20 cellular contexts compared by ENCODE assay signal in genomic region chrX:50913520-50913919, GRCh38. TPM values are rescaled to one million over a fixed set of nuclear protein-coding genes. Genes with fewer than 3 reads are reported as not detected.
"Had no signal": no experiment of that assay in that cellular context is flagged by ENCODE, and none has a peak within 500 bp of the region (broad histone marks: within the 10 kb centered on the region; RNA-seq: fewer than 3 reads in every experiment).

No MANE protein-coding gene starts in this region.

- H2AFZ ChIP-seq: parathyroid adenoma had no signal

- DNase-seq: activated CD4-positive, alpha-beta T cell treated with anti-CD3 and anti-CD28 coated beads for 48 hours; activated CD4-positive, CD25-positive, alpha-beta regulatory T cell; activated CD8-positive, alpha-beta T cell treated with anti-CD3 and anti-CD28 coated beads for 36 hours; activated naive CD4-positive, alpha-beta T cell; activated T-cell treated with anti-CD3 and anti-CD28 coated beads, Interleukin-2, amount 50 U/mL, for 1 hour; aorta; dorsolateral prefrontal cortex; endodermal cell; gastrocnemius medialis; left cardiac atrium; lower lobe of right lung; stimulated activated naive CD8-positive, alpha-beta T cell treated with anti-CD3 and anti-CD28 coated beads, Interleukin-15, Interleukin-2, amounts not matched to agents 100 U/mL and 50 U/mL, for 24 hours; substantia nigra; T-helper 9 cell; tibial artery had no signal

- H3K79me2 ChIP-seq: parathyroid adenoma had no signal

- ATAC-seq: activated CD8-positive, alpha-beta T cell treated with anti-CD3 and anti-CD28 coated beads for 36 hours; activated T-helper 17 cell treated with anti-CD3 and anti-CD28 coated beads, Interleukin-2, amount 50 U/mL, for 72 hours; gastrocnemius medialis; lower lobe of right lung; stimulated activated naive CD8-positive, alpha-beta T cell treated with anti-CD3 and anti-CD28 coated beads, Interleukin-15, Interleukin-2, amounts not matched to agents 100 U/mL and 50 U/mL, for 24 hours had no signal

- H3K36me3 Mint-ChIP-seq: mesothelial cell of epicardium had no signal

- H3K4me3 ChIP-seq: dorsolateral prefrontal cortex, gastrocnemius medialis, lower lobe of right lung, tibial artery had no signal

- H3K4me3 Mint-ChIP-seq: activated CD8-positive, alpha-beta T cell treated with anti-CD3 and anti-CD28 coated beads for 36 hours; activated T-helper 17 cell treated with anti-CD3 and anti-CD28 coated beads, Interleukin-2, amount 50 U/mL, for 72 hours; endodermal cell; mesothelial cell of epicardium; nephron had no signal

- H3K27ac Mint-ChIP-seq: activated CD8-positive, alpha-beta T cell treated with anti-CD3 and anti-CD28 coated beads for 36 hours; activated T-helper 17 cell treated with anti-CD3 and anti-CD28 coated beads, Interleukin-2, amount 50 U/mL, for 72 hours; endodermal cell; mesothelial cell of epicardium; nephron had no signal

- H3K4me1 Mint-ChIP-seq: activated T-helper 17 cell treated with anti-CD3 and anti-CD28 coated beads, Interleukin-2, amount 50 U/mL, for 72 hours; endodermal cell; mesothelial cell of epicardium; nephron had no signal

- H3K36me3 ChIP-seq: gastrocnemius medialis, lower lobe of right lung, tibial artery had no signal

- H3K4me1 ChIP-seq: gastrocnemius medialis, lower lobe of right lung, parathyroid adenoma, tibial artery had no signal

- H3K9me3 Mint-ChIP-seq: activated CD8-positive, alpha-beta T cell treated with anti-CD3 and anti-CD28 coated beads for 36 hours; activated T-helper 17 cell treated with anti-CD3 and anti-CD28 coated beads, Interleukin-2, amount 50 U/mL, for 72 hours had no signal

- H3K9me3 ChIP-seq: gastrocnemius medialis, lower lobe of right lung, tibial artery had no signal

- H3K27ac ChIP-seq: dorsolateral prefrontal cortex, gastrocnemius medialis, lower lobe of right lung, parathyroid adenoma, tibial artery had no signal

- H3K27me3 Mint-ChIP-seq: activated CD8-positive, alpha-beta T cell treated with anti-CD3 and anti-CD28 coated beads for 36 hours; activated T-helper 17 cell treated with anti-CD3 and anti-CD28 coated beads, Interleukin-2, amount 50 U/mL, for 72 hours had no signal

RNA-seq across cellular contexts. Expression of gene BMP15, which starts 3.0 kb away (rescaled TPM):
- total RNA-seq: activated CD8-positive, alpha-beta T cell treated with anti-CD3 and anti-CD28 coated beads for 36 hours; activated T-helper 17 cell treated with anti-CD3 and anti-CD28 coated beads, Interleukin-2, amount 50 U/mL, for 72 hours; aorta; chondrocyte; dorsolateral prefrontal cortex; endodermal cell; gastrocnemius medialis; left cardiac atrium; lower lobe of right lung; mesothelial cell of epicardium had no signal
